In genomic region chr6:138500045-138500665, GRCh38 we compare ENCODE assay signal across 16 cellular contexts. TPM values are rescaled to one million over a fixed set of nuclear protein-coding genes. Genes with fewer than 3 reads are reported as not detected.
DNase-seq lines count a peak whose midpoint lies in the region; ATAC-seq and TF ChIP-seq lines count a peak whose summit lies in the region.
"Had no signal": no experiment of that assay in that cellular context is flagged by ENCODE, and none has a peak within 500 bp of the region (broad histone marks: within the 10 kb centered on the region; RNA-seq: fewer than 3 reads in every experiment).

No MANE protein-coding gene starts in this region.

- DNase-seq in NCI-H2171 treated with DMSO at 0.1 percent for 48 hours (lab: John Stamatoyannopoulos, UW), result peak; percentile 21
- DNase-seq in NCI-H2171 (lab: John Stamatoyannopoulos, UW), result no peak
- no peak for DNase-seq in right lobe of liver
- no peak for DNase-seq in globus pallidus (ENCODE audit: low spot score)
- DNase-seq in NCI-H446 (lab: John Stamatoyannopoulos, UW), result no peak
- no peak for DNase-seq in activated naive CD4-positive, alpha-beta T cell treated with anti-CD3 and anti-CD28 coated beads, Interleukin-2, amount 10 ng/mL, durations not matched to agents 7 days and 5 days
- DNase-seq: activated CD4-positive, CD25-positive, alpha-beta regulatory T cell treated with anti-CD3 and anti-CD28 coated beads, Interleukin-2, amount 50 U/mL, for 72 hours; amygdala; COR-L47; cortex of kidney; immature natural killer cell; MG63; nucleus accumbens had no signal

- TF ChIP-seq CTCF in right lobe of liver (IDR thresholded peaks at IDR 0.05), result no peak

- H3K4me3 Mint-ChIP-seq in activated naive CD4-positive, alpha-beta T cell treated with anti-CD3 and anti-CD28 coated beads, Interleukin-2, amount 10 ng/mL, durations not matched to agents 7 days and 5 days, result no peak overlapping the region
- H3K4me3 Mint-ChIP-seq: immature natural killer cell had no signal

- H3K9me3 ChIP-seq in ectodermal cell (ENCODE audit: control insufficient read depth, low read length), result no peaks in the 10 kb centered on the region
- no peaks in the 10 kb centered on the region for H3K9me3 ChIP-seq in right lobe of liver
- H3K9me3 ChIP-seq: MG63 had no signal

- peaks cover 9% of the 10 kb centered on the region for H3K27me3 Mint-ChIP-seq in activated naive CD4-positive, alpha-beta T cell treated with anti-CD3 and anti-CD28 coated beads, Interleukin-2, amount 10 ng/mL, durations not matched to agents 7 days and 5 days

- peak; percentile 17 for TF ChIP-seq POLR2A in right lobe of liver (IDR thresholded peaks at IDR 0.05)

- peak; percentile 49 to 64 (median 62) for ATAC-seq in right lobe of liver
- ATAC-seq in GM18873 (IDR thresholded peaks at IDR 0.05; ENCODE audit: low FRiP score, unreplicated experiment), result no peak

- H3K4me1 Mint-ChIP-seq in activated naive CD4-positive, alpha-beta T cell treated with anti-CD3 and anti-CD28 coated beads, Interleukin-2, amount 10 ng/mL, durations not matched to agents 7 days and 5 days, result peaks cover 3% of the 10 kb centered on the region
- H3K4me1 Mint-ChIP-seq: immature natural killer cell had no signal

- H3K27me3 ChIP-seq in ectodermal cell (ENCODE audit: control insufficient read depth, insufficient read depth, low read length, poor library complexity, severe bottlenecking), result no peaks in the 10 kb centered on the region
- no peaks in the 10 kb centered on the region for H3K27me3 ChIP-seq in right lobe of liver
- H3K27me3 ChIP-seq: MG63 had no signal

- no peaks in the 10 kb centered on the region for H3K9me3 Mint-ChIP-seq in activated naive CD4-positive, alpha-beta T cell treated with anti-CD3 and anti-CD28 coated beads, Interleukin-2, amount 10 ng/mL, durations not matched to agents 7 days and 5 days
- H3K9me3 Mint-ChIP-seq: immature natural killer cell had no signal

- no peaks in the 10 kb centered on the region for H3K36me3 ChIP-seq in ectodermal cell (ENCODE audit: control insufficient read depth, insufficient read depth, low read length)
- H3K36me3 ChIP-seq in right lobe of liver, result peaks cover 0 to 4% (median 2%) of the 10 kb centered on the region in 4 donors
- H3K36me3 ChIP-seq: MG63 had no signal

- no peaks in the 10 kb centered on the region for H3K36me3 Mint-ChIP-seq in activated naive CD4-positive, alpha-beta T cell treated with anti-CD3 and anti-CD28 coated beads, Interleukin-2, amount 10 ng/mL, durations not matched to agents 7 days and 5 days
- H3K36me3 Mint-ChIP-seq: immature natural killer cell had no signal

- CTCF ChIA-PET in activated naive CD4-positive, alpha-beta T cell treated with anti-CD3 and anti-CD28 coated beads, Interleukin-2, amount 10 ng/mL, durations not matched to agents 7 days and 5 days (lab: Charles Lee), result interaction anchor here (1.1 to 1.6 kb wide), 3 partner anchors 70 to 73 kb away, joined by 3 to 5 read pairs (median 3); no protein-coding TSS in a partner anchor

- H3K27ac ChIP-seq in ectodermal cell (ENCODE audit: insufficient read depth, low read depth, low read length, poor library complexity, severe bottlenecking), result peak overlapping the region; percentile 83
- peak overlapping the region; percentile 66 to 86 (median 80) for H3K27ac ChIP-seq in right lobe of liver
- H3K27ac ChIP-seq: HL-60 had no signal

- WGBS in ectodermal cell, 2 experiments, result 77 to 84% methylated on average over 3 of the region's 3 CpGs
- WGBS in right lobe of liver (ENCODE audit: insufficient coverage, low coverage, low lambda C conversion rate, missing lambda C conversion rate), result 8% methylated on average over 3 of the region's 3 CpGs

- no peak overlapping the region for H3K4me3 ChIP-seq in ectodermal cell (ENCODE audit: insufficient read depth, low read depth, low read length)
- peak overlapping the region in 2 of 3 donors; percentile 55 to 57 for H3K4me3 ChIP-seq in right lobe of liver
- H3K4me3 ChIP-seq: MG63 had no signal

- intact Hi-C loops in right lobe of liver (cut with DNase I), result no loop called here

- no peak overlapping the region for H3K27ac Mint-ChIP-seq in activated naive CD4-positive, alpha-beta T cell treated with anti-CD3 and anti-CD28 coated beads, Interleukin-2, amount 10 ng/mL, durations not matched to agents 7 days and 5 days
- H3K27ac Mint-ChIP-seq: immature natural killer cell had no signal

- H3K4me1 ChIP-seq in ectodermal cell (ENCODE audit: control insufficient read depth, insufficient read depth, low read length) (peaks cover 25% of the 10 kb centered on the region), right lobe of liver (peaks cover 0 to 56% (median 17%) of the 10 kb centered on the region in 4 donors)

RNA-seq across cellular contexts. Expression of gene NHSL1, which starts 0.9 kb away (rescaled TPM):
- polyA plus RNA-seq in ectodermal cell (2013, experiment 1 of 4), result 11.9 TPM
- 12.5 TPM for polyA plus RNA-seq in ectodermal cell (2013, experiment 2 of 4)
- 11.4 TPM for polyA plus RNA-seq in ectodermal cell (2013, experiment 3 of 4)
- polyA plus RNA-seq in ectodermal cell (2013, experiment 4 of 4), result 11.8 TPM
- total RNA-seq in right lobe of liver, result 10 to 100 TPM; 19.8 to 54.2 (median 28.5) TPM
